ENCODE assay signal across 33 cellular contexts in genomic region chr1:92016720-92017316, GRCh38. TPM values are rescaled to one million over a fixed set of nuclear protein-coding genes. Genes with fewer than 3 reads are reported as not detected.
DNase-seq lines count a peak whose midpoint lies in the region; ATAC-seq and TF ChIP-seq lines count a peak whose summit lies in the region.
"Had no signal": no experiment of that assay in that cellular context is flagged by ENCODE, and none has a peak within 500 bp of the region (broad histone marks: within the 10 kb centered on the region; RNA-seq: fewer than 3 reads in every experiment).

No MANE protein-coding gene starts in this region.

- H3K4me1 ChIP-seq in Loucy (ENCODE audit: insufficient read depth, low read length, poor library complexity, severe bottlenecking): peaks cover 19% of the 10 kb centered on the region
- H3K4me1 ChIP-seq: A549, esophagus muscularis mucosa, foreskin keratinocyte, heart left ventricle, psoas muscle, tibial nerve had no signal

- no peaks in the 10 kb centered on the region for H3K27me3 Mint-ChIP-seq in activated T-cell treated with anti-CD3 and anti-CD28 coated beads, Interleukin-2, amount 50 U/mL, for 72 hours (ENCODE audit: low read depth)
- H3K27me3 Mint-ChIP-seq in WTC11 (ENCODE audit: low read depth): no peaks in the 10 kb centered on the region
- peaks cover 0 to 4% (median 3%) of the 10 kb centered on the region in 5 donors for H3K27me3 Mint-ChIP-seq in naive thymus-derived CD8-positive, alpha-beta T cell

- H3K36me3 ChIP-seq in Loucy (ENCODE audit: insufficient read depth, low read length): no peaks in the 10 kb centered on the region
- H3K36me3 ChIP-seq: esophagus muscularis mucosa, heart left ventricle, tibial nerve had no signal

- H3K4me3 ChIP-seq in Loucy (ENCODE audit: low read length, poor library complexity, severe bottlenecking) (peak overlapping the region; percentile 56), foreskin fibroblast (ENCODE audit: low read depth in 1 of 2, low read length in 2 of 2) (no peak overlapping the region)
- H3K4me3 ChIP-seq: A549, esophagus muscularis mucosa, GM12878, heart left ventricle, PC-9, psoas muscle, tibial nerve had no signal

- no peaks in the 10 kb centered on the region for H3K36me3 Mint-ChIP-seq in activated T-cell treated with anti-CD3 and anti-CD28 coated beads, Interleukin-2, amount 50 U/mL, for 72 hours (ENCODE audit: insufficient read depth in 2 of 2)
- H3K36me3 Mint-ChIP-seq in WTC11: no peaks in the 10 kb centered on the region
- H3K36me3 Mint-ChIP-seq in naive thymus-derived CD8-positive, alpha-beta T cell: no peaks in the 10 kb centered on the region
- H3K36me3 Mint-ChIP-seq: mesothelial cell of epicardium had no signal

- no peaks in the 10 kb centered on the region for H3K79me2 ChIP-seq in Loucy (ENCODE audit: insufficient read depth, low read length)

- H4K20me1 ChIP-seq in Loucy (ENCODE audit: insufficient read depth, low read length, poor library complexity, severe bottlenecking): no peaks in the 10 kb centered on the region

- H3K9ac ChIP-seq in Loucy (ENCODE audit: low read depth, low read length, poor library complexity, severe bottlenecking): no peak overlapping the region

- ATAC-seq in activated T-cell treated with anti-CD3 and anti-CD28 coated beads, Interleukin-2, amount 50 U/mL, for 72 hours (replicated peaks in 1 of 2): peak in 1 of 2 donors; percentile 43
- ATAC-seq in WTC11: no peak
- ATAC-seq in naive thymus-derived CD8-positive, alpha-beta T cell: peak in 1 of 2 donors; percentile 56
- ATAC-seq: A549, foreskin keratinocyte, GM12878, heart left ventricle, psoas muscle had no signal

- POLR2A ChIA-PET in WTC11 (lab: Charles Lee): no interaction called here
- POLR2A ChIA-PET in naive thymus-derived CD8-positive, alpha-beta T cell (lab: Charles Lee): no interaction called here

- TF ChIP-seq CTCF in Loucy (conservative IDR thresholded peaks at IDR 0.05; ENCODE audit: low read length) (no peak), WTC11 (IDR thresholded peaks at IDR 0.05) (no peak), foreskin fibroblast (IDR thresholded peaks at IDR 0.05; ENCODE audit: low read depth, low read length) (no peak)

- no peaks in the 10 kb centered on the region for H3K27me3 ChIP-seq in Loucy (ENCODE audit: insufficient read depth, low read length, poor library complexity, severe bottlenecking)
- H3K27me3 ChIP-seq: esophagus muscularis mucosa, foreskin keratinocyte, heart left ventricle, tibial nerve had no signal

- peaks cover 15% of the 10 kb centered on the region for H3K4me1 Mint-ChIP-seq in activated T-cell treated with anti-CD3 and anti-CD28 coated beads, Interleukin-2, amount 50 U/mL, for 72 hours (ENCODE audit: low read depth)
- H3K4me1 Mint-ChIP-seq in WTC11: 0 out of 2 replicates have a peak, but pooled peaks cover 4% of the 10 kb centered on the region
- H3K4me1 Mint-ChIP-seq in naive thymus-derived CD8-positive, alpha-beta T cell: peaks cover 8 to 18% (median 13%) of the 10 kb centered on the region in 4 donors
- H3K4me1 Mint-ChIP-seq: mesothelial cell of epicardium had no signal

- H3K4me2 ChIP-seq in Loucy (ENCODE audit: low read depth, low read length, poor library complexity, severe bottlenecking): peak overlapping the region; percentile 72
- H3K4me2 ChIP-seq: A549, PC-9 had no signal

- no peaks in the 10 kb centered on the region for H3K9me3 Mint-ChIP-seq in activated T-cell treated with anti-CD3 and anti-CD28 coated beads, Interleukin-2, amount 50 U/mL, for 72 hours
- peaks cover 5% of the 10 kb centered on the region for H3K9me3 Mint-ChIP-seq in WTC11
- peaks cover 0 to 6% (median 0%) of the 10 kb centered on the region in 9 donors for H3K9me3 Mint-ChIP-seq in naive thymus-derived CD8-positive, alpha-beta T cell

- H3F3A ChIP-seq in Loucy (ENCODE audit: low read depth): peaks cover 12% of the 10 kb centered on the region

- no peak overlapping the region for H3K27ac Mint-ChIP-seq in activated T-cell treated with anti-CD3 and anti-CD28 coated beads, Interleukin-2, amount 50 U/mL, for 72 hours
- H3K27ac Mint-ChIP-seq in WTC11: peak overlapping the region; percentile 3; the same call in 1 of the 2 replicates
- H3K27ac Mint-ChIP-seq in naive thymus-derived CD8-positive, alpha-beta T cell: peak overlapping the region in 6 of 10 donors; percentile 1 to 76 (median 9)
- H3K27ac Mint-ChIP-seq: activated CD4-positive, alpha-beta T cell treated with anti-CD3 and anti-CD28 coated beads, Interleukin-2, amount 10 ng/mL, durations not matched to agents 7 days and 5 days; mesothelial cell of epicardium had no signal

- peak overlapping the region; percentile 1 for H3K4me3 Mint-ChIP-seq in activated T-cell treated with anti-CD3 and anti-CD28 coated beads, Interleukin-2, amount 50 U/mL, for 72 hours
- H3K4me3 Mint-ChIP-seq in WTC11: no peak overlapping the region
- H3K4me3 Mint-ChIP-seq in naive thymus-derived CD8-positive, alpha-beta T cell: peak overlapping the region in 6 of 10 donors; percentile 2 to 38 (median 14)
- H3K4me3 Mint-ChIP-seq: activated CD4-positive, alpha-beta T cell treated with anti-CD3 and anti-CD28 coated beads, Interleukin-2, amount 10 ng/mL, durations not matched to agents 7 days and 5 days; mesothelial cell of epicardium had no signal

- DNase-seq in activated T-cell treated with anti-CD3 and anti-CD28 coated beads, Interleukin-2, amount 50 U/mL, for 72 hours: peak in 1 of 2 donors; percentile 2
- DNase-seq in activated T-cell treated with anti-CD3 and anti-CD28 coated beads, Interleukin-2, amount 50 U/mL, for 1 hour: no peak
- DNase-seq in WTC11 (ENCODE audit: low spot score): no peak
- DNase-seq in naive thymus-derived CD8-positive, alpha-beta T cell: peak in 1 of 10 donors; percentile 16
- no peak for DNase-seq in dedifferentiated amniotic fluid mesenchymal stem cell (ENCODE audit: extremely low spot score)
- no peak for DNase-seq in foreskin fibroblast
- no peak for DNase-seq in NOMO-1 treated with dmso at 0.1 percent for 144 hours (lab: John Stamatoyannopoulos, UW; ENCODE audit: unreplicated experiment)
- DNase-seq: activated CD4-positive, alpha-beta T cell treated with anti-CD3 and anti-CD28 coated beads, Interleukin-2, amount 10 ng/mL, durations not matched to agents 7 days and 5 days; activated effector memory CD4-positive, alpha-beta T cell treated with anti-CD3 and anti-CD28 coated beads, Interleukin-2, amount 50 U/mL, for 16 hours; central memory CD4-positive, alpha-beta T cell; dermis blood vessel endothelial cell; DMS153; foreskin keratinocyte; heart left ventricle; IMR-90; NCI-H1092 treated with DMSO at 0.1 percent for 48 hours; NCI-H187 treated with DMSO at 0.1 percent for 48 hours; NCI-H524; occipital lobe; PC-9; psoas muscle; stimulated activated CD4-positive, alpha-beta T cell treated with anti-CD3 and anti-CD28 coated beads, Interleukin-4, amount 100 ng/mL, for 24 hours had no signal

- no peaks in the 10 kb centered on the region for H3K9me3 ChIP-seq in Loucy (ENCODE audit: insufficient read depth, low read depth, low read length)
- H3K9me3 ChIP-seq: esophagus muscularis mucosa, psoas muscle had no signal

- CTCF ChIA-PET in WTC11 (lab: Charles Lee): no interaction called here

- H3K9me2 ChIP-seq in Loucy (replicated peaks; ENCODE audit: low read depth, low read length): no peaks in the 10 kb centered on the region

- H2AFZ ChIP-seq in Loucy (ENCODE audit: low read length): no peak overlapping the region
- H2AFZ ChIP-seq: PC-9 had no signal

TF ChIP-seq in WTC11, 78 proteins besides CTCF, POLR2A, EP300 and RAD21 (continues in another document):
- TF ChIP-seq GABPB1 (CRISPR knock-in tag; IDR thresholded peaks at IDR 0.05): no peak
- no peak for TF ChIP-seq ERG (CRISPR knock-in tag; IDR thresholded peaks at IDR 0.05)
- TF ChIP-seq ZNF263 (CRISPR knock-in tag; IDR thresholded peaks at IDR 0.05; ENCODE audit: low read depth): no peak
- no peak for TF ChIP-seq ZSCAN18 (CRISPR knock-in tag; IDR thresholded peaks at IDR 0.05)

RNA-seq across cellular contexts. Expression of gene EPHX4, which starts 13.0 kb away (rescaled TPM):
- total RNA-seq in activated T-cell treated with anti-CD3 and anti-CD28 coated beads, Interleukin-2, amount 50 U/mL, for 72 hours: under 1 TPM; 0.49 to 0.67 TPM
- 0.15 to 0.53 TPM (median 0.30 TPM) in 3 replicates for total RNA-seq in WTC11 (2021)
- total RNA-seq in naive thymus-derived CD8-positive, alpha-beta T cell: under 1 TPM in 1 of 2 experiments, not detected in 1; 0.26 TPM
- polyA plus RNA-seq in naive thymus-derived CD8-positive, alpha-beta T cell: under 1 TPM in 2 of 3 donors, not detected in 1; 0.19 to 0.43 TPM
- total RNA-seq: activated CD4-positive, alpha-beta T cell treated with anti-CD3 and anti-CD28 coated beads, Interleukin-2, amount 10 ng/mL, durations not matched to agents 7 days and 5 days; GM12878 had no signal
- polyA plus RNA-seq: GM12878 had no signal

RNA-seq across cellular contexts. Expression of gene SETSIP, which starts 58.4 kb away (rescaled TPM):
- total RNA-seq in activated T-cell treated with anti-CD3 and anti-CD28 coated beads, Interleukin-2, amount 50 U/mL, for 72 hours: not detected
- 0.25 TPM in 1 of 3 replicates, not detected in the others for total RNA-seq in WTC11 (2021)
- not detected for total RNA-seq in naive thymus-derived CD8-positive, alpha-beta T cell
- polyA plus RNA-seq in naive thymus-derived CD8-positive, alpha-beta T cell: not detected
- total RNA-seq: activated CD4-positive, alpha-beta T cell treated with anti-CD3 and anti-CD28 coated beads, Interleukin-2, amount 10 ng/mL, durations not matched to agents 7 days and 5 days; dermis blood vessel endothelial cell; esophagus muscularis mucosa; H4; heart left ventricle; IMR-90; kidney epithelial cell; lower leg skin; M059J; mesothelial cell of epicardium; PC-9; psoas muscle; tibial nerve had no signal
- polyA plus RNA-seq: adipose tissue, foreskin keratinocyte, heart left ventricle, IMR-90, psoas muscle had no signal
